Comparison of ENCODE assay signal across 15 cellular contexts in the genomic region with DNA sequence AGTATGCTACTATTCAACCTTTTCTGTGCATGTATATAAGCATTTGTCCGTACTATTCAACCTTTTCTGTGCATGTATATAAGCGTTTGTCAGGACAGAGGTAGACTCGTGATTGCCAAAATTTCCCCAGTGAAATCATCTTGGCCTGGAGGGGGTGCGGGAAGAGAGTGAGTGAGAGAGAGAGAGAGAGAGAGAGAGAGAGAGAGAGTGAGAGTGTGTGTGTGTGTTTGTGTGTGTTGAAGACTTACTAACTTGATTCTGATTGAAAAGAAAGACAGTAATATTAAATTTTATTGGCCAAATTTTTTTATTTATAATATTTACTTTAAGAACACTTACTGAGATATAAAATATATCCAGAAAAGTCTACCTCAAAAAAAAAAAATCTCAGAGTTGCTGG.
"Had no signal": no experiment of that assay in that cellular context is flagged by ENCODE, and none has a peak within 500 bp of the region (broad histone marks: within the 10 kb centered on the region; RNA-seq: fewer than 3 reads in every experiment).

No MANE protein-coding gene starts in this region.

- H3K9me3 Mint-ChIP-seq: activated naive CD4-positive, alpha-beta T cell treated with anti-CD3 and anti-CD28 coated beads, Interleukin-2, amount 50 U/mL, for 72 hours; neural crest cell had no signal

- FAIRE-seq: endometrium, urothelium cell line had no signal

- H3K9me3 ChIP-seq: ascending aorta, mucosa of descending colon, thyroid gland had no signal

- DNase-seq: activated CD4-positive, alpha-beta T cell treated with anti-CD3 and anti-CD28 coated beads for 48 hours; dorsolateral prefrontal cortex; foreskin keratinocyte; head of caudate nucleus; left cardiac atrium; mucosa of descending colon; SIG-M5; stimulated activated CD4-positive, alpha-beta T cell treated with anti-CD3 and anti-CD28 coated beads, Interleukin-12 subunit alpha, Interleukin-12 subunit beta, amount 100 ng/mL, for 4 hours; thyroid gland had no signal

- H3K4me3 Mint-ChIP-seq: neural crest cell had no signal

- H3K4me3 ChIP-seq: ascending aorta, dorsolateral prefrontal cortex, mucosa of descending colon, thyroid gland had no signal

- H3K4me1 ChIP-seq: foreskin keratinocyte had no signal

- ATAC-seq: foreskin keratinocyte, left cardiac atrium, mucosa of descending colon, sciatic nerve had no signal

- H3K27ac ChIP-seq: ascending aorta, dorsolateral prefrontal cortex, foreskin keratinocyte, thyroid gland had no signal

- H3K36me3 ChIP-seq: ascending aorta, thyroid gland had no signal

- H3K36me3 Mint-ChIP-seq: activated naive CD4-positive, alpha-beta T cell treated with anti-CD3 and anti-CD28 coated beads, Interleukin-2, amount 50 U/mL, for 72 hours had no signal

- H3K27me3 ChIP-seq: ascending aorta, dorsolateral prefrontal cortex, foreskin keratinocyte, thyroid gland had no signal
